7 cellular contexts compared by ENCODE assay signal in genomic region chr1:39504436-39504835, GRCh38. TPM values are rescaled to one million over a fixed set of nuclear protein-coding genes. Genes with fewer than 3 reads are reported as not detected.
"Had no signal": no experiment of that assay in that cellular context is flagged by ENCODE, and none has a peak within 500 bp of the region (broad histone marks: within the 10 kb centered on the region; RNA-seq: fewer than 3 reads in every experiment).

No MANE protein-coding gene starts in this region.

RNA-seq across cellular contexts. Expression of gene BMP8A, which starts 13.0 kb away (rescaled TPM):
- total RNA-seq: activated CD4-positive, alpha-beta memory T cell treated with anti-CD3 and anti-CD28 coated beads for 36 hours; activated CD4-positive, alpha-beta memory T cell treated with anti-CD3 and anti-CD28 coated beads, Interleukin-2, amount 10 ng/mL, durations not matched to agents 7 days and 5 days; activated CD4-positive, alpha-beta T cell treated with anti-CD3 and anti-CD28 coated beads, Interleukin-2, amount 10 ng/mL, durations not matched to agents 24 days and 14 days; activated CD4-positive, alpha-beta T cell treated with anti-CD3 and anti-CD28 coated beads, Interleukin-2, amount 10 ng/mL, durations not matched to agents 7 days and 5 days; activated CD8-positive, alpha-beta memory T cell treated with anti-CD3 and anti-CD28 coated beads, Interleukin-2, amount 10 ng/mL, durations not matched to agents 7 days and 5 days; T-helper 1 cell treated with Interleukin-12 subunit alpha and Interleukin-12 subunit beta and Interleukin-4 antibody, amounts not matched to agents 30 ng/mL and 1 ng/mL, for 36 hours; T-helper 2 cell treated with Interferon-gamma antibody and Interleukin-4, amounts not matched to agents 100 ng/mL and 5 ng/mL, for 36 hours had no signal
